In the genomic region with DNA sequence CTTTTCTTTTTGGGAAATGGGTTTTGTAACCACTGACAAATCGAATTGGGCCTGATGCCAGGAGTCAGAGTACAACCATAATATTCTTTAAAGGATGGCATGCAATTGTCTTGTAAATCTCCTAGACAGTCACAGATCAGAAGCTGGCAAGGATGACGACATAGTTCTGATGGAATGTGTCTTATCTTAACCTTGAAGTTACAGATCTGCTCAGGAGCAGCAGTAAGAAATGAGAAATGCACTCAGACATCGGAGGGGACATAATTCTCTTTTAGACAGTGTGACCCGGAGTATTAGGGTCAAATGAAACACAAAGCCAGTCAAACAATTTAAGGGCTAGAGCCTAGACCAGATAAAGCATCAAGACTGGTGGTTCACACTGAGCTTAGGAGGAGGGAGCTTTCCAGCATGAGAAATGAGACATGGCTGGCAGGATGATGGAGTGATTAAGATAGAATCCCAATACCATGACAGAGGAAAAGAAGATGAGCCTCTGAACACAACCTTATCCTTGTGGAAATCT, we compare ENCODE assay signal across 1 cellular context.
TF ChIP-seq lines count a peak whose summit lies in the region.

No MANE protein-coding gene starts in this region.

TF ChIP-seq in HepG2, 621 proteins besides CTCF, POLR2A, EP300 and RAD21:
- TF ChIP-seq KLF9 (CRISPR knock-in tag; IDR thresholded peaks at IDR 0.05; ENCODE audit: low read depth) (no peak), PBX3 (CRISPR knock-in tag; IDR thresholded peaks at IDR 0.05; ENCODE audit: borderline replicate concordance) (no peak), CREB1 (IDR thresholded peaks at IDR 0.05) (peak; percentile 35; the same call in 1 of the 2 replicates), CREB1 (CRISPR knock-in tag; IDR thresholded peaks at IDR 0.05) (no peak), GRHL1 (CRISPR knock-in tag; conservative IDR thresholded peaks at IDR 0.05) (no peak), ATF7 (IDR thresholded peaks at IDR 0.05) (peak; percentile 52), ATF7 (CRISPR knock-in tag; IDR thresholded peaks at IDR 0.05) (no peak), ZNF367 (CRISPR knock-in tag; IDR thresholded peaks at IDR 0.05; ENCODE audit: borderline replicate concordance) (no peak), FOXP1 (IDR thresholded peaks at IDR 0.05) (no peak), FOXP1 (CRISPR knock-in tag; IDR thresholded peaks at IDR 0.05) (no peak), MIER2 (CRISPR knock-in tag; IDR thresholded peaks at IDR 0.05) (no peak), CSRNP1 (CRISPR knock-in tag; IDR thresholded peaks at IDR 0.05) (no peak)
- TF ChIP-seq, protein P1, sequence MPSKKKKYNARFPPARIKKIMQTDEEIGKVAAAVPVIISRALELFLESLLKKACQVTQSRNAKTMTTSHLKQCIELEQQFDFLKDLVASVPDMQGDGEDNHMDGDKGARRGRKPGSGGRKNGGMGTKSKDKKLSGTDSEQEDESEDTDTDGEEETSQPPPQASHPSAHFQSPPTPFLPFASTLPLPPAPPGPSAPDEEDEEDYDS (CRISPR knock-in tag; IDR thresholded peaks at IDR 0.05), result no peak
- TF ChIP-seq, protein P2, sequence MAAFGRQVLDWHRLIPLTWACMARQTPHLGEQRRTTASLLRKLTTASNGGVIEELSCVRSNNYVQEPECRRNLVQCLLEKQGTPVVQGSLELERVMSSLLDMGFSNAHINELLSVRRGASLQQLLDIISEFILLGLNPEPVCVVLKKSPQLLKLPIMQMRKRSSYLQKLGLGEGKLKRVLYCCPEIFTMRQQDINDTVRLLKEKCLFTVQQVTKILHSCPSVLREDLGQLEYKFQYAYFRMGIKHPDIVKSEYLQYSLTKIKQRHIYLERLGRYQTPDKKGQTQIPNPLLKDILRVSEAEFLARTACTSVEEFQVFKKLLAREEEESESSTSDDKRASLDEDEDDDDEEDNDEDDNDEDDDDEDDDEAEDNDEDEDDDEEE (CRISPR knock-in tag; IDR thresholded peaks at IDR 0.05), result no peak
